Comparison of ENCODE assay signal across 8 cellular contexts in genomic region chr1:10867138-10867721, GRCh38.
A peak's percentile ranks its signal among the peaks of the same experiment; 100 is the strongest.
DNase-seq lines count a peak whose midpoint lies in the region; ATAC-seq and TF ChIP-seq lines count a peak whose summit lies in the region.

No MANE protein-coding gene starts in this region.

- peak overlapping the region; percentile 72 to 81 (median 74) for H3K4me3 Mint-ChIP-seq in nephron
- H3K4me3 Mint-ChIP-seq in stimulated activated naive CD8-positive, alpha-beta T cell treated with anti-CD3 and anti-CD28 coated beads, Interleukin-15, amount 100 ng/mL, for 72 hours = peak overlapping the region; percentile 48 to 49

- peaks cover 79% of the 10 kb centered on the region for H3K27me3 Mint-ChIP-seq in nephron (ENCODE audit: low read depth)
- peaks cover 96% of the 10 kb centered on the region for H3K27me3 Mint-ChIP-seq in stimulated activated naive CD8-positive, alpha-beta T cell treated with anti-CD3 and anti-CD28 coated beads, Interleukin-15, amount 100 ng/mL, for 72 hours

- TF ChIP-seq EP300 in esophagus muscularis mucosa (IDR thresholded peaks at IDR 0.05) = no peak

- peaks cover 0 to 40% (median 3%) of the 10 kb centered on the region in 4 donors for H3K27me3 ChIP-seq in esophagus muscularis mucosa

- no peak for TF ChIP-seq POLR2A in esophagus muscularis mucosa (IDR thresholded peaks at IDR 0.05; ENCODE audit: low read depth)

- DNase-seq in AG09319 (ENCODE audit: extremely low read depth, low read depth) = no peak
- DNase-seq in GM19238 (ENCODE audit: insufficient read length, low spot score) = peak; percentile 64
- DNase-seq in NCI-H82 (lab: John Stamatoyannopoulos, UW) = peak; percentile 82
- peak; percentile 63 for DNase-seq in activated T-cell treated with anti-CD3 and anti-CD28 coated beads for 1 hour (ENCODE audit: low read depth)
- no peak for DNase-seq in esophagus muscularis mucosa (ENCODE audit: extremely low spot score)
- DNase-seq in stimulated activated naive CD8-positive, alpha-beta T cell treated with anti-CD3 and anti-CD28 coated beads, Interleukin-15, amount 100 ng/mL, for 72 hours = peak; percentile 48 to 61

- H3K27ac ChIP-seq in esophagus muscularis mucosa (replicated peaks in 1 of 4) = no peak overlapping the region

- intact Hi-C loops in esophagus muscularis mucosa (cut with DNase I) = loop anchor here (5.0 to 10.0 kb wide), 3 partner anchors 162 to 435 kb away; partner anchors contain the start of gene CENPS

- ATAC-seq in stimulated activated naive CD8-positive, alpha-beta T cell treated with anti-CD3 and anti-CD28 coated beads, Interleukin-15, amount 100 ng/mL, for 72 hours = peak; percentile 79
- no peak for ATAC-seq in HG02610 (IDR thresholded peaks at IDR 0.05; ENCODE audit: unreplicated experiment)

- H3K27ac Mint-ChIP-seq in nephron = peak overlapping the region in 2 of 3 experiments; percentile 44 to 47
- H3K27ac Mint-ChIP-seq in stimulated activated naive CD8-positive, alpha-beta T cell treated with anti-CD3 and anti-CD28 coated beads, Interleukin-15, amount 100 ng/mL, for 72 hours = no peak overlapping the region

- H3K9me3 ChIP-seq in esophagus muscularis mucosa = no peaks in the 10 kb centered on the region

- peaks cover 22 to 31% (median 27%) of the 10 kb centered on the region in 4 donors for H3K4me1 ChIP-seq in esophagus muscularis mucosa

- H3K36me3 Mint-ChIP-seq in nephron (ENCODE audit: low read depth) = no peaks in the 10 kb centered on the region

- 18% methylated on average over 4 of the region's 54 CpGs for WGBS in esophagus muscularis mucosa

- no peaks in the 10 kb centered on the region for H3K9me3 Mint-ChIP-seq in nephron
- no peaks in the 10 kb centered on the region for H3K9me3 Mint-ChIP-seq in stimulated activated naive CD8-positive, alpha-beta T cell treated with anti-CD3 and anti-CD28 coated beads, Interleukin-15, amount 100 ng/mL, for 72 hours

- H3K36me3 ChIP-seq in esophagus muscularis mucosa = no peaks in the 10 kb centered on the region

- H3K4me3 ChIP-seq in esophagus muscularis mucosa = peak overlapping the region; percentile 56 to 68 (median 60)

- TF ChIP-seq CTCF in AG09319 (IDR thresholded peaks at IDR 0.05; ENCODE audit: low read depth, low read length) = peak; percentile 22
- TF ChIP-seq CTCF in esophagus muscularis mucosa (IDR thresholded peaks at IDR 0.05) = peak; percentile 88 to 93 (median 89)
- TF ChIP-seq CTCF in nephron (IDR thresholded peaks at IDR 0.05; ENCODE audit: unreplicated experiment in 3 of 3) = peak; percentile 73 to 84 (median 80)

- peaks cover 53% of the 10 kb centered on the region for H3K4me1 Mint-ChIP-seq in nephron
- H3K4me1 Mint-ChIP-seq in stimulated activated naive CD8-positive, alpha-beta T cell treated with anti-CD3 and anti-CD28 coated beads, Interleukin-15, amount 100 ng/mL, for 72 hours = peaks cover 31% of the 10 kb centered on the region

Comparison
In these comparisons a context has a peak if more than half of its experiments do, and no peak if none do; other contexts are left out.
1. DNase-seq: peak in GM19238 (single experiment), NCI-H82 (single experiment), activated T-cell treated with anti-CD3 and anti-CD28 coated beads for 1 hour (single experiment) and stimulated activated naive CD8-positive, alpha-beta T cell treated with anti-CD3 and anti-CD28 coated beads, Interleukin-15, amount 100 ng/mL, for 72 hours (2 of 2); none in AG09319 (single experiment) and esophagus muscularis mucosa (single experiment).
2. CTCF ChIP-seq: peak in every context shown above with its lines; median percentile 89 in esophagus muscularis mucosa; 80 in nephron; 22 in AG09319.
3. H3K27ac Mint-ChIP-seq: peak in nephron (2 of 3); none in stimulated activated naive CD8-positive, alpha-beta T cell treated with anti-CD3 and anti-CD28 coated beads, Interleukin-15, amount 100 ng/mL, for 72 hours (0 of 2).